In genomic region chr1:192610114-192610958, GRCh38 we compare ENCODE assay signal across 8 cellular contexts. TPM values are rescaled to one million over a fixed set of nuclear protein-coding genes. Genes with fewer than 3 reads are reported as not detected.
A peak's percentile ranks its signal among the peaks of the same experiment; 100 is the strongest.
DNase-seq lines count a peak whose midpoint lies in the region; ATAC-seq, FAIRE-seq and TF ChIP-seq lines count a peak whose summit lies in the region.

No MANE protein-coding gene starts in this region.

- DNase-seq in DMS114 treated with DMSO at 0.1 percent for 48 hours (lab: John Stamatoyannopoulos, UW; ENCODE audit: unreplicated experiment) (peak; percentile 18), astrocyte of the cerebellum (ENCODE audit: low read depth) (peak; percentile 19), lung microvascular endothelial cell (ENCODE audit: low read depth in 2 of 2) (peak; percentile 49 to 64), GM12891 (ENCODE audit: insufficient read length, low spot score) (no peak)

- H3K27me3 ChIP-seq in Loucy (ENCODE audit: insufficient read depth, low read length, poor library complexity, severe bottlenecking): no peaks in the 10 kb centered on the region

- no peaks in the 10 kb centered on the region for H3K9me3 ChIP-seq in Loucy (ENCODE audit: insufficient read depth, low read depth, low read length)

- no peak overlapping the region for H3K9ac ChIP-seq in Loucy (ENCODE audit: low read depth, low read length, poor library complexity, severe bottlenecking)

- no peaks in the 10 kb centered on the region for H3F3A ChIP-seq in Loucy (ENCODE audit: low read depth)

- ATAC-seq in HG03432 (IDR thresholded peaks at IDR 0.05; ENCODE audit: unreplicated experiment) (no peak), GM18868 (IDR thresholded peaks at IDR 0.05; ENCODE audit: unreplicated experiment) (no peak), HG03342 (IDR thresholded peaks at IDR 0.05; ENCODE audit: unreplicated experiment) (no peak)

- TF ChIP-seq CTCF in Loucy (conservative IDR thresholded peaks at IDR 0.05; ENCODE audit: low read length) (peak; percentile 59), astrocyte of the cerebellum (IDR thresholded peaks at IDR 0.05; ENCODE audit: low read depth, low read length, missing control alignments) (peak; percentile 31)

- no peak for FAIRE-seq in GM12891 (lab: Jason Lieb, UNC)

- no peak overlapping the region for H2AFZ ChIP-seq in Loucy (ENCODE audit: low read length)

- in situ Hi-C loops in astrocyte of the cerebellum (cut with HindIII; ENCODE audit: low sequenced_read_pairs): no loop called here

- H3K36me3 ChIP-seq in Loucy (ENCODE audit: insufficient read depth, low read length): no peaks in the 10 kb centered on the region

- no peak for TF ChIP-seq POLR2A in GM12891 (IDR thresholded peaks at IDR 0.05; ENCODE audit: low read depth, low read length)

- H3K4me1 ChIP-seq in Loucy (ENCODE audit: insufficient read depth, low read length, poor library complexity, severe bottlenecking): peaks cover 2% of the 10 kb centered on the region

- no peaks in the 10 kb centered on the region for H4K20me1 ChIP-seq in Loucy (ENCODE audit: insufficient read depth, low read length, poor library complexity, severe bottlenecking)

- H3K4me2 ChIP-seq in Loucy (ENCODE audit: low read depth, low read length, poor library complexity, severe bottlenecking): no peak overlapping the region

- no peak overlapping the region for H3K4me3 ChIP-seq in Loucy (ENCODE audit: low read length, poor library complexity, severe bottlenecking)
- no peak overlapping the region for H3K4me3 ChIP-seq in astrocyte of the cerebellum (ENCODE audit: low read depth, low read length)

- H3K79me2 ChIP-seq in Loucy (ENCODE audit: insufficient read depth, low read length): no peaks in the 10 kb centered on the region

- no peaks in the 10 kb centered on the region for H3K9me2 ChIP-seq in Loucy (replicated peaks; ENCODE audit: low read depth, low read length)

TF ChIP-seq in GM12891, 5 proteins besides CTCF, POLR2A, EP300 and RAD21:
- TF ChIP-seq SPI1 (IDR thresholded peaks at IDR 0.05; ENCODE audit: low read depth, low read length): no peak

RNA-seq across cellular contexts. Expression of gene RGS13, which starts 25.6 kb away (rescaled TPM):
- total RNA-seq in lung microvascular endothelial cell: not detected in 2 replicates
- 0.58 TPM for polyA plus RNA-seq in GM12891 (2012; ENCODE audit: low read depth, missing spikeins)

RNA-seq across cellular contexts. Expression of gene RGS1, which starts 34.8 kb away (rescaled TPM):
- total RNA-seq in lung microvascular endothelial cell: not detected in 2 replicates
- 246 TPM for polyA plus RNA-seq in GM12891 (2012; ENCODE audit: low read depth, missing spikeins)
